ENCODE assay signal across 1 cellular context in genomic region chr15:66400351-66400774, GRCh38.
TF ChIP-seq lines count a peak whose summit lies in the region.

No MANE protein-coding gene starts in this region.

TF ChIP-seq in IMR-90, 13 proteins besides CTCF, POLR2A, EP300 and RAD21 (continued from another document):
- TF ChIP-seq RCOR1 (IDR thresholded peaks at IDR 0.05; ENCODE audit: insufficient replicate concordance, low read length) (no peak), RFX5 (IDR thresholded peaks at IDR 0.05; ENCODE audit: low read depth, low read length) (no peak), MAFK (IDR thresholded peaks at IDR 0.05; ENCODE audit: low read depth, low read length) (no peak), CHD1 (IDR thresholded peaks at IDR 0.05; ENCODE audit: low read depth, low read length) (no peak), ELK1 (IDR thresholded peaks at IDR 0.05; ENCODE audit: borderline replicate concordance, low read depth, low read length) (no peak)
TF ChIP-seq in IMR-90: peak in this region for 0.
